In genomic region chr18:9017170-9017899, GRCh38 we compare ENCODE assay signal across 9 cellular contexts.
DNase-seq lines count a peak whose midpoint lies in the region; ATAC-seq and TF ChIP-seq lines count a peak whose summit lies in the region.
"Had no signal": no experiment of that assay in that cellular context is flagged by ENCODE, and none has a peak within 500 bp of the region (broad histone marks: within the 10 kb centered on the region; RNA-seq: fewer than 3 reads in every experiment).

No MANE protein-coding gene starts in this region.

- H3K36me3 ChIP-seq in H7 (replicated peaks; ENCODE audit: control insufficient read depth, insufficient read depth, low read length) = no peaks in the 10 kb centered on the region
- H3K36me3 ChIP-seq in MM.1S (replicated peaks; ENCODE audit: insufficient read depth, low read length) = no peaks in the 10 kb centered on the region

- no peaks in the 10 kb centered on the region for H3K9me3 Mint-ChIP-seq in effector memory CD8-positive, alpha-beta T cell

- peak overlapping the region; percentile 49 to 70 for H3K4me3 Mint-ChIP-seq in effector memory CD8-positive, alpha-beta T cell
- H3K4me3 Mint-ChIP-seq: brain had no signal

- H3K9ac ChIP-seq in MM.1S (ENCODE audit: low read length) = peak overlapping the region; percentile 69

- no peak for TF ChIP-seq CTCF in MM.1S (IDR thresholded peaks at IDR 0.05; ENCODE audit: low read length)

- DNase-seq in G401 (ENCODE audit: low spot score) (peak; percentile 61), H7 (peak; percentile 86), MM.1S (peak; percentile 66), middle frontal gyrus (ENCODE audit: extremely low spot score, low spot score) (peak; percentile 47), NCI-H2227 treated with DMSO at 0.1 percent for 48 hours (lab: John Stamatoyannopoulos, UW) (no peak)
- DNase-seq in activated CD8-positive, alpha-beta memory T cell treated with anti-CD3 and anti-CD28 coated beads for 1 hour (ENCODE audit: extremely low read depth in 1 of 2, low read depth in 1 of 2) = peak; percentile 17 to 42
- DNase-seq in effector memory CD8-positive, alpha-beta T cell = peak; percentile 2 to 11 (median 3)
- peak; percentile 64 for DNase-seq in stimulated activated CD8-positive, alpha-beta memory T cell treated with anti-CD3 and anti-CD28 coated beads, Interleukin-4, amount 100 ng/mL, for 24 hours (ENCODE audit: low read depth)

- peaks cover 3% of the 10 kb centered on the region for H3K36me3 Mint-ChIP-seq in effector memory CD8-positive, alpha-beta T cell (ENCODE audit: insufficient read depth)
- H3K36me3 Mint-ChIP-seq: brain had no signal

- no peaks in the 10 kb centered on the region for H3K9me2 ChIP-seq in MM.1S (replicated peaks; ENCODE audit: insufficient read depth, low read length)

- H3K4me1 ChIP-seq in MM.1S (ENCODE audit: low read length) = peaks cover 37% of the 10 kb centered on the region

- H3K4me3 ChIP-seq in H7 (ENCODE audit: insufficient read depth, low read depth, low read length) (no peak overlapping the region), MM.1S (ENCODE audit: low read length) (peak overlapping the region; percentile 55)

- peaks cover 0 to 2% of the 10 kb centered on the region in 2 donors for H3K4me1 Mint-ChIP-seq in effector memory CD8-positive, alpha-beta T cell (ENCODE audit: low read depth in 2 of 2)

- H3K27ac ChIP-seq in MM.1S (ENCODE audit: low read length) = peak overlapping the region; percentile 89

- H3K79me2 ChIP-seq in MM.1S (ENCODE audit: low read length) = no peaks in the 10 kb centered on the region

- H3K9me3 ChIP-seq in MM.1S (replicated peaks; ENCODE audit: insufficient read depth, low read length) = no peaks in the 10 kb centered on the region

- H3K4me2 ChIP-seq in MM.1S (ENCODE audit: low read depth, low read length) = peak overlapping the region; percentile 74

- peak; percentile 84 for ATAC-seq in effector memory CD8-positive, alpha-beta T cell (replicated peaks)

- H4K20me1 ChIP-seq in MM.1S (ENCODE audit: insufficient read depth, low read length) = no peaks in the 10 kb centered on the region

- H3K27ac Mint-ChIP-seq in effector memory CD8-positive, alpha-beta T cell = peak overlapping the region in 1 of 2 donors; percentile 46

- H2AFZ ChIP-seq in MM.1S (ENCODE audit: low read length) = peak overlapping the region; percentile 68

- H3K27me3 Mint-ChIP-seq in effector memory CD8-positive, alpha-beta T cell = peaks cover 0 to 3% of the 10 kb centered on the region in 2 donors

- in situ Hi-C loops in G401 (cut with HindIII; ENCODE audit: low sequenced_read_pairs) = no loop called here

- H3F3A ChIP-seq in MM.1S (ENCODE audit: insufficient read depth, low read length) = peaks cover 12% of the 10 kb centered on the region

- no peaks in the 10 kb centered on the region for H3K27me3 ChIP-seq in H7 (ENCODE audit: control insufficient read depth, insufficient read depth, low read length)
- H3K27me3 ChIP-seq in MM.1S (replicated peaks; ENCODE audit: insufficient read depth, low read length) = no peaks in the 10 kb centered on the region
